In the genomic region with DNA sequence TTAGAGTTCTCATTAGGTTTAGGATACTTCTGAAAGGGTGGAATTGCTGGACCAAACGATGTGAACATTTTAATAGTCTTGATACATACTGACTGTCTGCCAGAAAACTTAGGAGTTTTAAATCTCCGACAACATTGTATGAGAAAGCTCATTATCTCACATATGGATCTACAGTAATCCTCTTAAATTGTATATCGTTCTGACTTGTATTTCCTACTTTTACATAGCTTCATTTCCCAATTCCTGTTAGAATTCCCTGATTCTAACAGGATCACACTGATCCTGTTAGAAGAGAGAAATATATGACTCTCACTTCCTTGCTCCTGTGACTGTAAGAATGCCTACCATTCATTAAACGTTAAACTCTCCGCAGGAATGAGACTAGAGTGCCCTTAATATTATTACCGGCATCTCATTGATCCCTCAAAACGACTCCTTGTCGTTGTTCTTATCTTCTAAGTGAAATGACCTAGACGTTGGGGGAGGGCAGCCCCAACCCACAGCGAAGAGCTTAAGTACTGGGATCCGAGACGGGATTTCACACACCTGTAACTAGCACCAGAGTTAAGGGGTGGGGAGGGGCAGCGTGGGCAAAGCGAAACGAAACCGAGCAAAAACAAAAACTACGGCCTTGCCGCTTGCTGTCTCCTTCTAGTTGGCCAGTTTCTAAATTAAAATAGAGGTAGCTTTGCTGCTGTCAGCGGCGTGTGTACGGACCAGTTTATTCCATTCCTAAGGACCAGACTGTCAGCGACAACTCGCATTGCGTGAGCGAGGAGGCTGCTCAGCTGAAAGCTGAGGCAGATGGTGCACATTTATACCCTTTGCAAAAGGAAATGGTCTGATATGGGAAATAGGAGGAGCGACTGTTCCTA, we compare ENCODE assay signal across 8 cellular contexts. TPM values are rescaled to one million over a fixed set of nuclear protein-coding genes. Genes with fewer than 3 reads are reported as not detected.
DNase-seq lines count a peak whose midpoint lies in the region; ATAC-seq and TF ChIP-seq lines count a peak whose summit lies in the region.

No MANE protein-coding gene starts in this region.

- H3K4me3 ChIP-seq in OCI-LY1 (ENCODE audit: low read depth, low read length, poor library complexity, severe bottlenecking): peak overlapping the region; percentile 79
- H3K4me3 ChIP-seq in colonic mucosa: peak overlapping the region; percentile 80
- peak overlapping the region; percentile 83 for H3K4me3 ChIP-seq in lower lobe of right lung
- peak overlapping the region; percentile 82 to 83 for H3K4me3 ChIP-seq in testis

- no peaks in the 10 kb centered on the region for H4K20me1 ChIP-seq in OCI-LY1 (ENCODE audit: insufficient read depth, low read length)

- no peaks in the 10 kb centered on the region for H3K9me3 Mint-ChIP-seq in CD14-positive monocyte

- H3K36me3 ChIP-seq in OCI-LY1 (ENCODE audit: insufficient read depth, low read length): 0 out of 2 replicates have a peak, but pooled peaks cover 6% of the 10 kb centered on the region
- H3K36me3 ChIP-seq in colonic mucosa: no peaks in the 10 kb centered on the region
- peaks cover 5% of the 10 kb centered on the region for H3K36me3 ChIP-seq in lower lobe of right lung
- no peaks in the 10 kb centered on the region for H3K36me3 ChIP-seq in testis (ENCODE audit: low read depth, missing control alignments)

- TF ChIP-seq POLR2A in testis (IDR thresholded peaks at IDR 0.05): no peak

- H2AFZ ChIP-seq in OCI-LY1 (ENCODE audit: low read length): peak overlapping the region; percentile 95

- no peaks in the 10 kb centered on the region for H3F3A ChIP-seq in OCI-LY1 (ENCODE audit: insufficient read depth, low read length)

- H3K4me1 ChIP-seq in OCI-LY1 (ENCODE audit: insufficient read depth, low read length, severe bottlenecking) (peaks cover 25% of the 10 kb centered on the region), colonic mucosa (peaks cover 6% of the 10 kb centered on the region), lower lobe of right lung (peaks cover 13% of the 10 kb centered on the region), testis (peaks cover 9% of the 10 kb centered on the region)

- H3K9me3 ChIP-seq in OCI-LY1 (ENCODE audit: low read length) (no peaks in the 10 kb centered on the region), colonic mucosa (no peaks in the 10 kb centered on the region), lower lobe of right lung (no peaks in the 10 kb centered on the region), testis (no peaks in the 10 kb centered on the region)

- H3K27me3 Mint-ChIP-seq in CD14-positive monocyte (ENCODE audit: low read depth in 3 of 3): peaks cover 14 to 28% (median 20%) of the 10 kb centered on the region in 3 donors

- H3K9ac ChIP-seq in OCI-LY1 (ENCODE audit: low read length) (peak overlapping the region; percentile 83), colonic mucosa (ENCODE audit: low read depth in 2 of 2, low read length in 2 of 2) (peak overlapping the region; percentile 72 to 98)

- H3K27ac Mint-ChIP-seq in CD14-positive monocyte: peak overlapping the region; percentile 87 to 97 (median 94)

- H3K36me3 Mint-ChIP-seq in CD14-positive monocyte: peaks cover 3 to 7% of the 10 kb centered on the region in 2 donors

- ATAC-seq in GM18858 (IDR thresholded peaks at IDR 0.05; ENCODE audit: unreplicated experiment) (peak; percentile 30), HG03039 (IDR thresholded peaks at IDR 0.05; ENCODE audit: unreplicated experiment) (peak; percentile 30), lower lobe of right lung (peak; percentile 75 to 81)

- WGBS in testis, 2 donors: 0 to 1% methylated on average over 26 of the region's 26 CpGs

- TF ChIP-seq CTCF in CD14-positive monocyte (IDR thresholded peaks at IDR 0.05) (no peak), OCI-LY1 (IDR thresholded peaks at IDR 0.05; ENCODE audit: low read length) (no peak), colonic mucosa (IDR thresholded peaks at IDR 0.05) (no peak), lower lobe of right lung (IDR thresholded peaks at IDR 0.05) (no peak), testis (IDR thresholded peaks at IDR 0.05) (no peak)

- peak overlapping the region; percentile 83 to 99 for H3K4me3 Mint-ChIP-seq in CD14-positive monocyte

- no peaks in the 10 kb centered on the region for H3K9me2 ChIP-seq in OCI-LY1 (ENCODE audit: low read depth, low read length)

- peaks cover 6% of the 10 kb centered on the region; the same call in 1 of the 2 replicates for H3K79me2 ChIP-seq in OCI-LY1 (ENCODE audit: insufficient read depth, low read length)

- intact Hi-C loops in CD14-positive monocyte (cut with micrococcal nuclease) (loop anchor here in 1 of 2 donors (10.0 kb wide), 1 partner anchor 146 kb away; no protein-coding TSS in a partner anchor), colonic mucosa (cut with DNase I) (no loop called here), lower lobe of right lung (cut with DNase I) (no loop called here), testis (cut with DNase I; ENCODE audit: low total_unique reads) (no loop called here)

- H3K27me3 ChIP-seq in OCI-LY1 (ENCODE audit: insufficient read depth, low read length) (no peaks in the 10 kb centered on the region), colonic mucosa (no peaks in the 10 kb centered on the region), lower lobe of right lung (ENCODE audit: low read depth) (no peaks in the 10 kb centered on the region), testis (no peaks in the 10 kb centered on the region)

- DNase-seq in CD14-positive monocyte (ENCODE audit: low spot score): no peak
- DNase-seq in colonic mucosa: peak; percentile 66
- DNase-seq in lower lobe of right lung: peak; percentile 65
- peak; percentile 51 for DNase-seq in testis
- no peak for DNase-seq in activated effector memory CD4-positive, alpha-beta T cell treated with anti-CD3 and anti-CD28 coated beads, Interleukin-2, amount 50 U/mL, for 16 hours

- H3K4me1 Mint-ChIP-seq in CD14-positive monocyte: peaks cover 19% of the 10 kb centered on the region

- peak overlapping the region; percentile 96 for H3K4me2 ChIP-seq in OCI-LY1 (ENCODE audit: low read length)

- H3K27ac ChIP-seq in OCI-LY1 (ENCODE audit: low read depth, low read length, poor library complexity, severe bottlenecking): no peak overlapping the region
- H3K27ac ChIP-seq in colonic mucosa: peak overlapping the region; percentile 96
- H3K27ac ChIP-seq in lower lobe of right lung: peak overlapping the region; percentile 96
- H3K27ac ChIP-seq in testis: peak overlapping the region; percentile 91 to 98

RNA-seq across cellular contexts. Expression of gene TMEM106B, which starts 0.7 kb away (rescaled TPM):
- 10 to 100 TPM; 11.6 to 17.7 TPM for polyA plus RNA-seq in CD14-positive monocyte
- total RNA-seq in colonic mucosa: 10 to 100 TPM; 37.8 to 52.3 TPM
- total RNA-seq in lower lobe of right lung: 38.7 TPM
- 10 to 100 TPM; 49.4 to 63.6 TPM for total RNA-seq in testis
- polyA plus RNA-seq in testis (ENCODE audit: insufficient read depth, low read depth, low replicate concordance): 24.7 TPM

Comparison
In these comparisons a context has a peak if more than half of its experiments do, and no peak if none do; other contexts are left out.
1. DNase-seq: peak in colonic mucosa (single experiment), lower lobe of right lung (single experiment) and testis (single experiment); none in CD14-positive monocyte (single experiment) and activated effector memory CD4-positive, alpha-beta T cell treated with anti-CD3 and anti-CD28 coated beads, Interleukin-2, amount 50 U/mL, for 16 hours (single experiment).
2. Peak in every context shown above with its lines, with median percentiles within 50 percentile points of each other: ATAC-seq and H3K4me3 ChIP-seq.